11 cellular contexts compared by ENCODE assay signal in genomic region chr19:50311723-50312635, GRCh38. TPM values are rescaled to one million over a fixed set of nuclear protein-coding genes. Genes with fewer than 3 reads are reported as not detected.
DNase-seq lines count a peak whose midpoint lies in the region; ATAC-seq, FAIRE-seq and TF ChIP-seq lines count a peak whose summit lies in the region.
"Had no signal": no experiment of that assay in that cellular context is flagged by ENCODE, and none has a peak within 500 bp of the region (broad histone marks: within the 10 kb centered on the region; RNA-seq: fewer than 3 reads in every experiment).

No MANE protein-coding gene starts in this region.

- no peak for ATAC-seq in HG03457 (IDR thresholded peaks at IDR 0.05; ENCODE audit: unreplicated experiment)
- ATAC-seq: activated CD8-positive, alpha-beta T cell treated with anti-CD3 and anti-CD28 coated beads, Interleukin-2, amount 10 ng/mL, durations not matched to agents 7 days and 5 days had no signal

- no peak for FAIRE-seq in kidney (lab: Jason Lieb, UNC)

- H3K4me3 ChIP-seq in kidney (ENCODE audit: low read length in 2 of 2): no peak overlapping the region

- H3K36me3 Mint-ChIP-seq in chondrocyte (ENCODE audit: low read depth): peaks cover 1% of the 10 kb centered on the region

- intact Hi-C loops in kidney (cut with DNase I): no loop called here

- H3K9me3 ChIP-seq in kidney (ENCODE audit: control insufficient read depth in 1 of 2, low read length in 2 of 2): no peaks in the 10 kb centered on the region

- H3K9me3 Mint-ChIP-seq in chondrocyte (ENCODE audit: low read depth): no peaks in the 10 kb centered on the region
- H3K9me3 Mint-ChIP-seq: central memory CD8-positive, alpha-beta T cell had no signal

- no peak overlapping the region for H3K27ac ChIP-seq in kidney (ENCODE audit: low read depth in 2 of 2, low read length in 2 of 2)

- TF ChIP-seq CTCF in chondrocyte (IDR thresholded peaks at IDR 0.05) (no peak), kidney (IDR thresholded peaks at IDR 0.05; ENCODE audit: borderline replicate concordance, extremely low read depth, insufficient read depth) (no peak)

- H3K4me1 Mint-ChIP-seq in chondrocyte (ENCODE audit: low read depth): peaks cover 15% of the 10 kb centered on the region
- H3K4me1 Mint-ChIP-seq: central memory CD8-positive, alpha-beta T cell had no signal

- H3K4me3 Mint-ChIP-seq in chondrocyte (ENCODE audit: unreplicated experiment): peak overlapping the region; percentile 60
- H3K4me3 Mint-ChIP-seq: activated CD8-positive, alpha-beta T cell treated with anti-CD3 and anti-CD28 coated beads, Interleukin-2, amount 10 ng/mL, durations not matched to agents 7 days and 5 days; central memory CD8-positive, alpha-beta T cell had no signal

- no peak overlapping the region for H3K9ac ChIP-seq in kidney (ENCODE audit: low read length in 2 of 2)

- H3K36me3 ChIP-seq in kidney (ENCODE audit: control insufficient read depth in 1 of 2, insufficient read depth in 2 of 2, low read length in 2 of 2): peaks cover 0 to 6% of the 10 kb centered on the region in 2 donors

- DNase-seq in GM03348 (ENCODE audit: low spot score): peak; percentile 38
- peak; percentile 29 for DNase-seq in NCI-H1694 treated with DMSO at 0.1 percent for 48 hours (lab: John Stamatoyannopoulos, UW)
- peak; percentile 81 for DNase-seq in chondrocyte (ENCODE audit: low spot score)
- peak; percentile 25 for DNase-seq in occipital lobe (lab: John Stamatoyannopoulos, UW)
- DNase-seq in NCI-H524 (lab: John Stamatoyannopoulos, UW): no peak
- DNase-seq in kidney: no peak
- DNase-seq: activated CD8-positive, alpha-beta T cell treated with anti-CD3 and anti-CD28 coated beads, Interleukin-2, amount 10 ng/mL, durations not matched to agents 7 days and 5 days; kidney glomerular epithelial cell; NCI-H187 treated with DMSO at 0.1 percent for 48 hours had no signal

- H3K27ac Mint-ChIP-seq in chondrocyte (ENCODE audit: unreplicated experiment): no peak overlapping the region
- H3K27ac Mint-ChIP-seq: activated CD8-positive, alpha-beta T cell treated with anti-CD3 and anti-CD28 coated beads, Interleukin-2, amount 10 ng/mL, durations not matched to agents 7 days and 5 days had no signal

- H3K4me1 ChIP-seq in kidney (ENCODE audit: control insufficient read depth in 1 of 2, insufficient read depth in 1 of 2, low read depth in 1 of 2, low read length in 2 of 2): no peaks in the 10 kb centered on the region

- H3K27me3 Mint-ChIP-seq in chondrocyte (ENCODE audit: low read depth): peaks cover 63% of the 10 kb centered on the region

RNA-seq across cellular contexts. Expression of gene KCNC3, which starts 17.2 kb away (rescaled TPM):
- 4.9 to 9.3 TPM (median 8.9 TPM) in 3 replicates for total RNA-seq in chondrocyte
- 2.3 TPM for total RNA-seq in occipital lobe
- 31.0 TPM for total RNA-seq in kidney
- 9.1 TPM for polyA plus RNA-seq in kidney (ENCODE audit: insufficient read depth, low read depth, low replicate concordance)

RNA-seq across cellular contexts. Expression of gene NAPSA, which starts 53.5 kb away (rescaled TPM):
- total RNA-seq in chondrocyte (0.27 to 0.74 TPM (median 0.55 TPM) in 3 replicates), occipital lobe (0.16 TPM), kidney (217 TPM)
- polyA plus RNA-seq in kidney (ENCODE audit: insufficient read depth, low read depth, low replicate concordance): 268 TPM

Comparison
In these comparisons a context has a peak if more than half of its experiments do, and no peak if none do; other contexts are left out.
1. DNase-seq: peak in GM03348 (single experiment), NCI-H1694 treated with DMSO at 0.1 percent for 48 hours (single experiment), chondrocyte (single experiment) and occipital lobe (single experiment); none in NCI-H524 (0 of 2) and kidney (single experiment).
2. RNA of gene NAPSA, which starts 53.5 kb away (total RNA-seq): 217 TPM in kidney (single experiment); 0.27 to 0.74 TPM in chondrocyte and 0.16 TPM in occipital lobe (single experiment); every median in the first group is over 100 times any median in the second.